In the genomic region with DNA sequence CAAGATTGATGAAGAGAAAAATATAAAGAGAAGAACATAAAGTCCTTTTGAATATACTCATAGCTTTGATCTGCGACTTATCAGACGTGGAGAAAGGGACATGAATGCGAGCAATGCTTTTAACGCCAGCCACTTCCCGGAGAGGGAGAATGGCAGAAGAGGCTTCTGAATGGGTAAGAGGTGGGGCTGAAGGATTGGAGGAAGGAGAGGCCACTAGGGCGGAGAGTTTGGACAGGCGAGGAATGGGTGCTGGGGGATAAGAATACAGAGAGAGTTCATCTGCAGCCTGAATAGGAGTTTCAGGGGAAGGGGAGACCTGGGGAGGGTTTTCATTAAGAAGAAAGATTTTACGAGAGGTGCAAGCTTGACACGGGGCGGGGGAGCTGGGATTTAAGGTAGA, we compare ENCODE assay signal across 28 cellular contexts.
"Had no signal": no experiment of that assay in that cellular context is flagged by ENCODE, and none has a peak within 500 bp of the region (broad histone marks: within the 10 kb centered on the region; RNA-seq: fewer than 3 reads in every experiment).

No MANE protein-coding gene starts in this region.

- H3K4me1 Mint-ChIP-seq: activated B cell treated with CpG ODN at 0.5 μM for 24 hours; activated naive CD8-positive, alpha-beta T cell treated with anti-CD3 and anti-CD28 coated beads for 36 hours had no signal

- H3K4me3 Mint-ChIP-seq: activated B cell treated with CpG ODN at 0.5 μM for 24 hours; activated CD4-positive, alpha-beta memory T cell treated with anti-CD3 and anti-CD28 coated beads for 36 hours; activated naive CD8-positive, alpha-beta T cell treated with anti-CD3 and anti-CD28 coated beads for 36 hours; T-helper 2 cell treated with Interferon-gamma antibody and Interleukin-4, amounts not matched to agents 5 μg/mL and 100 μg/mL, for 36 hours had no signal

- DNase-seq: activated B cell treated with CpG ODN at 0.5 μM for 24 hours; activated CD4-positive, alpha-beta memory T cell treated with anti-CD3 and anti-CD28 coated beads for 36 hours; activated CD4-positive, alpha-beta T cell treated with anti-CD3 and anti-CD28 coated beads for 4 hours; activated CD4-positive, alpha-beta T cell treated with anti-CD3 and anti-CD28 coated beads, Interleukin-2, amount 50 U/mL, for 1 hour; activated CD4-positive, CD25-positive, alpha-beta regulatory T cell treated with anti-CD3 and anti-CD28 coated beads, Interleukin-2, amount 50 U/mL, for 72 hours; activated CD8-positive, alpha-beta memory T cell treated with anti-CD3 and anti-CD28 coated beads, Interleukin-2, amount 50 U/mL, for 4 hours; activated effector memory CD4-positive, alpha-beta T cell treated with Interleukin-2 at 50 U/mL for 16 hours; activated naive CD4-positive, alpha-beta T cell treated with anti-CD3 and anti-CD28 coated beads, Interleukin-2, amount 50 U/mL, for 16 hours; activated naive CD8-positive, alpha-beta T cell treated with anti-CD3 and anti-CD28 coated beads for 36 hours; activated T-cell treated with anti-CD3 and anti-CD28 coated beads, Interleukin-2, amount 50 U/mL, for 48 hours; amniotic stem cell; aorta; brain microvascular endothelial cell; central memory CD4-positive, alpha-beta T cell; Kasumi-1; MM.1S; MV-4-11; NCI-H1092 treated with DMSO at 0.1 percent for 48 hours; NCI-H1417; NCI-H1694 treated with DMSO at 0.1 percent for 48 hours; NCI-H2029; NCI-H345; NCI-H524 treated with DMSO at 0.1 percent for 48 hours; SHP77; SJCRH30 had no signal

- ATAC-seq: Panc1 had no signal

- H3K36me3 Mint-ChIP-seq: activated CD4-positive, alpha-beta memory T cell treated with anti-CD3 and anti-CD28 coated beads for 36 hours; activated naive CD8-positive, alpha-beta T cell treated with anti-CD3 and anti-CD28 coated beads for 36 hours had no signal

- H3K27ac Mint-ChIP-seq: activated B cell treated with CpG ODN at 0.5 μM for 24 hours; activated CD4-positive, alpha-beta memory T cell treated with anti-CD3 and anti-CD28 coated beads for 36 hours; activated naive CD8-positive, alpha-beta T cell treated with anti-CD3 and anti-CD28 coated beads for 36 hours; T-helper 2 cell treated with Interferon-gamma antibody and Interleukin-4, amounts not matched to agents 5 μg/mL and 100 μg/mL, for 36 hours had no signal

- H3K4me3 ChIP-seq: SJCRH30, SK-N-MC had no signal

- H3K4me1 ChIP-seq: SJCRH30 had no signal

- H3K27me3 Mint-ChIP-seq: activated B cell treated with CpG ODN at 0.5 μM for 24 hours; activated CD4-positive, alpha-beta memory T cell treated with anti-CD3 and anti-CD28 coated beads for 36 hours; activated naive CD8-positive, alpha-beta T cell treated with anti-CD3 and anti-CD28 coated beads for 36 hours had no signal

- H3K27me3 ChIP-seq: brain microvascular endothelial cell, SJCRH30 had no signal

- H3K27ac ChIP-seq: brain microvascular endothelial cell, SJCRH30, SK-N-MC had no signal

- H3K36me3 ChIP-seq: brain microvascular endothelial cell, SJCRH30 had no signal
